In genomic region chr1:233304489-233305102, GRCh38 we compare ENCODE assay signal across 8 cellular contexts. TPM values are rescaled to one million over a fixed set of nuclear protein-coding genes. Genes with fewer than 3 reads are reported as not detected.
DNase-seq lines count a peak whose midpoint lies in the region; ATAC-seq and TF ChIP-seq lines count a peak whose summit lies in the region.

No MANE protein-coding gene starts in this region.

- no peak overlapping the region for H3K4me3 Mint-ChIP-seq in activated CD4-positive, alpha-beta T cell treated with anti-CD3 and anti-CD28 coated beads for 36 hours
- H3K4me3 Mint-ChIP-seq in activated CD4-positive, alpha-beta T cell treated with anti-CD3 and anti-CD28 coated beads, Interleukin-2, amount 10 ng/mL, durations not matched to agents 24 days and 14 days: no peak overlapping the region

- 0 to 4% (median 2%) methylated on average over 1 of the region's 1 CpG for WGBS in adrenal gland, 4 donors

- H3K36me3 ChIP-seq in adrenal gland (replicated peaks in 1 of 2) (no peaks in the 10 kb centered on the region), left lung (no peaks in the 10 kb centered on the region)

- intact Hi-C loops in adrenal gland (cut with DNase I): loop anchor here in 1 of 2 donors (10.0 kb wide), 2 partner anchors 490 to 760 kb away; no protein-coding TSS in a partner anchor
- intact Hi-C loops in left lung (cut with DNase I): no loop called here
- intact Hi-C loops in activated CD4-positive, alpha-beta T cell treated with anti-CD3 and anti-CD28 coated beads for 36 hours (cut with DNase I, micrococcal nuclease): loop anchor here (1.0 to 10.0 kb wide), 7 partner anchors 60 to 763 kb away; no protein-coding TSS in a partner anchor
- intact Hi-C loops in activated CD4-positive, alpha-beta T cell treated with anti-CD3 and anti-CD28 coated beads, Interleukin-2, amount 10 ng/mL, durations not matched to agents 24 days and 14 days (cut with micrococcal nuclease): loop anchor here (2.0 to 10.0 kb wide), 4 partner anchors 60 to 760 kb away; partner anchors contain the start of gene SIPA1L2

- H3K9me3 Mint-ChIP-seq in activated CD4-positive, alpha-beta T cell treated with anti-CD3 and anti-CD28 coated beads for 36 hours (ENCODE audit: low read depth): no peaks in the 10 kb centered on the region
- no peaks in the 10 kb centered on the region for H3K9me3 Mint-ChIP-seq in activated CD4-positive, alpha-beta T cell treated with anti-CD3 and anti-CD28 coated beads, Interleukin-2, amount 10 ng/mL, durations not matched to agents 24 days and 14 days

- TF ChIP-seq POLR2A in adrenal gland (IDR thresholded peaks at IDR 0.05): no peak

- ATAC-seq in left lung: peak; percentile 84
- ATAC-seq in activated CD4-positive, alpha-beta T cell treated with anti-CD3 and anti-CD28 coated beads for 36 hours: no peak

- peak; percentile 13 for DNase-seq in stimulated activated CD4-positive, alpha-beta T cell treated with anti-CD3 and anti-CD28 coated beads, Interleukin-4, amount 100 ng/mL, for 24 hours
- no peak for DNase-seq in stimulated activated CD4-positive, alpha-beta T cell treated with anti-CD3 and anti-CD28 coated beads, Interleukin-4, amount 100 ng/mL, for 4 hours
- DNase-seq in NCI-H2081 treated with DMSO at 0.1 percent for 48 hours (lab: John Stamatoyannopoulos, UW) (peak; percentile 15), adrenal gland (no peak), left lung (no peak)
- DNase-seq in activated CD4-positive, alpha-beta T cell treated with anti-CD3 and anti-CD28 coated beads for 36 hours: no peak
- DNase-seq in activated CD4-positive, alpha-beta T cell treated with anti-CD3 and anti-CD28 coated beads, Interleukin-2, amount 10 ng/mL, durations not matched to agents 24 days and 14 days: no peak
- DNase-seq in stimulated activated CD4-positive, alpha-beta T cell treated with anti-CD3 and anti-CD28 coated beads, Interleukin-12 subunit alpha, Interleukin-12 subunit beta, amount 100 ng/mL, for 4 hours: no peak

- H3K4me3 ChIP-seq in adrenal gland (no peak overlapping the region), left lung (no peak overlapping the region)

- peak; percentile 67 to 88 (median 82) for TF ChIP-seq CTCF in adrenal gland (IDR thresholded peaks at IDR 0.05)
- TF ChIP-seq CTCF in left lung (IDR thresholded peaks at IDR 0.05): peak; percentile 66 to 68

- no peak overlapping the region for H3K27ac ChIP-seq in adrenal gland
- no peak overlapping the region for H3K27ac ChIP-seq in left lung

- no peak overlapping the region for H3K27ac Mint-ChIP-seq in activated CD4-positive, alpha-beta T cell treated with anti-CD3 and anti-CD28 coated beads for 36 hours
- no peak overlapping the region for H3K27ac Mint-ChIP-seq in activated CD4-positive, alpha-beta T cell treated with anti-CD3 and anti-CD28 coated beads, Interleukin-2, amount 10 ng/mL, durations not matched to agents 24 days and 14 days

- H3K4me1 Mint-ChIP-seq in activated CD4-positive, alpha-beta T cell treated with anti-CD3 and anti-CD28 coated beads for 36 hours: no peaks in the 10 kb centered on the region
- H3K4me1 Mint-ChIP-seq in activated CD4-positive, alpha-beta T cell treated with anti-CD3 and anti-CD28 coated beads, Interleukin-2, amount 10 ng/mL, durations not matched to agents 24 days and 14 days: no peaks in the 10 kb centered on the region

- CTCF ChIA-PET in activated CD4-positive, alpha-beta T cell treated with anti-CD3 and anti-CD28 coated beads for 36 hours (lab: Charles Lee): interaction anchor here (0.6 to 4.0 kb wide), 13 partner anchors 10 to 762 kb away, joined by 3 to 24 read pairs (median 4); partner anchors contain the start of gene PCNX2

- H3K4me1 ChIP-seq in adrenal gland (replicated peaks in 1 of 2): no peaks in the 10 kb centered on the region
- no peaks in the 10 kb centered on the region for H3K4me1 ChIP-seq in left lung

- H3K9me3 ChIP-seq in adrenal gland (replicated peaks in 1 of 3) (no peaks in the 10 kb centered on the region), left lung (peaks cover 0 to 3% of the 10 kb centered on the region in 2 donors)

- POLR2A ChIA-PET in activated CD4-positive, alpha-beta T cell treated with anti-CD3 and anti-CD28 coated beads for 36 hours (lab: Charles Lee): no interaction called here

- H3K27me3 Mint-ChIP-seq in activated CD4-positive, alpha-beta T cell treated with anti-CD3 and anti-CD28 coated beads for 36 hours: peaks cover 4% of the 10 kb centered on the region
- H3K27me3 Mint-ChIP-seq in activated CD4-positive, alpha-beta T cell treated with anti-CD3 and anti-CD28 coated beads, Interleukin-2, amount 10 ng/mL, durations not matched to agents 24 days and 14 days: peaks cover 41% of the 10 kb centered on the region

- H3K36me3 Mint-ChIP-seq in activated CD4-positive, alpha-beta T cell treated with anti-CD3 and anti-CD28 coated beads for 36 hours (ENCODE audit: low read depth): no peaks in the 10 kb centered on the region
- no peaks in the 10 kb centered on the region for H3K36me3 Mint-ChIP-seq in activated CD4-positive, alpha-beta T cell treated with anti-CD3 and anti-CD28 coated beads, Interleukin-2, amount 10 ng/mL, durations not matched to agents 24 days and 14 days (ENCODE audit: low read depth)

- H3K27me3 ChIP-seq in adrenal gland (no peaks in the 10 kb centered on the region), left lung (peaks cover 0 to 7% of the 10 kb centered on the region in 2 donors)

RNA-seq across cellular contexts. Expression of gene PCNX2, which starts 9.1 kb away (rescaled TPM):
- total RNA-seq in adrenal gland (10 to 100 TPM in 2 of 8 donors, 1 to 10 TPM in 6; 2.2 to 12.1 (median 5.5) TPM), left lung (1 to 10 TPM; 9.2 to 9.9 TPM)
- polyA plus RNA-seq in adrenal gland: 10 to 100 TPM in 2 of 3 donors, 1 to 10 TPM in 1; 2.6 to 14.5 (median 13.8) TPM
- total RNA-seq in activated CD4-positive, alpha-beta T cell treated with anti-CD3 and anti-CD28 coated beads for 36 hours: 10 to 100 TPM; 14.7 to 18.1 TPM
- total RNA-seq in activated CD4-positive, alpha-beta T cell treated with anti-CD3 and anti-CD28 coated beads, Interleukin-2, amount 10 ng/mL, durations not matched to agents 24 days and 14 days: 25.0 and 29.5 TPM in 2 replicates

RNA-seq across cellular contexts. Expression of gene MAP3K21, which starts 22.9 kb away (rescaled TPM):
- total RNA-seq in adrenal gland: 10 to 100 TPM in 1 of 8 donors, 1 to 10 TPM in 7; 2.9 to 12.1 (median 6.7) TPM
- 1 to 10 TPM; 3.3 to 5.6 (median 3.4) TPM for polyA plus RNA-seq in adrenal gland
- total RNA-seq in left lung: 1 to 10 TPM; 6.0 to 8.9 TPM
- 1 to 10 TPM; 3.0 to 3.1 TPM for total RNA-seq in activated CD4-positive, alpha-beta T cell treated with anti-CD3 and anti-CD28 coated beads for 36 hours
- 1.5 and 1.6 TPM in 2 replicates for total RNA-seq in activated CD4-positive, alpha-beta T cell treated with anti-CD3 and anti-CD28 coated beads, Interleukin-2, amount 10 ng/mL, durations not matched to agents 24 days and 14 days

Comparison
In these comparisons a context has a peak if more than half of its experiments do, and no peak if none do; other contexts are left out.
1. DNase-seq: peak in stimulated activated CD4-positive, alpha-beta T cell treated with anti-CD3 and anti-CD28 coated beads, Interleukin-4, amount 100 ng/mL, for 24 hours (single experiment) and NCI-H2081 treated with DMSO at 0.1 percent for 48 hours (single experiment); none in stimulated activated CD4-positive, alpha-beta T cell treated with anti-CD3 and anti-CD28 coated beads, Interleukin-4, amount 100 ng/mL, for 4 hours (0 of 2), adrenal gland (0 of 7), left lung (0 of 2), activated CD4-positive, alpha-beta T cell treated with anti-CD3 and anti-CD28 coated beads for 36 hours (single experiment), activated CD4-positive, alpha-beta T cell treated with anti-CD3 and anti-CD28 coated beads, Interleukin-2, amount 10 ng/mL, durations not matched to agents 24 days and 14 days (single experiment) and stimulated activated CD4-positive, alpha-beta T cell treated with anti-CD3 and anti-CD28 coated beads, Interleukin-12 subunit alpha, Interleukin-12 subunit beta, amount 100 ng/mL, for 4 hours (single experiment).
2. intact Hi-C loops: an anchor here in activated CD4-positive, alpha-beta T cell treated with anti-CD3 and anti-CD28 coated beads for 36 hours (1.0 to 10.0 kb wide) and activated CD4-positive, alpha-beta T cell treated with anti-CD3 and anti-CD28 coated beads, Interleukin-2, amount 10 ng/mL, durations not matched to agents 24 days and 14 days (2.0 to 10.0 kb wide); none called in left lung.